22 cellular contexts compared by ENCODE assay signal in the genomic region with DNA sequence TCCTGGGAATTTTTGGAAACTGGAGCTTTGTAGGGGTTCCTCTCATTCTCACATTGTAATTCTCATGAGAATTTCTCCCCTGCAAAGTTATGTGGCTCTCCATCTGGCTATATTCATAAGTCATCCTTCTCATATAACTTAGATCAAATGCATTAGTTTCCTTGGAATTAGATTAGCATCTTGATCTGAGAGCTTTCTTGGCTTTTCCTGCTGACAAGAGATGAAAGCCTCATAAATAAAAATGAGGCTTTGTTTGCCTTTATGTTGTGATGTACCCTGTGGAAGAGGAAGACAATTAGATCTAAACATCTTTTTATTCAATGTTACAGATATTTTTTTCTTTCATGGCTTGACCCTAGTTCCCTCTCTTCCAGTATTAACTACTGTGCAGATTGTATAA.
"Had no signal": no experiment of that assay in that cellular context is flagged by ENCODE, and none has a peak within 500 bp of the region (broad histone marks: within the 10 kb centered on the region; RNA-seq: fewer than 3 reads in every experiment).

No MANE protein-coding gene starts in this region.

- H3K27ac ChIP-seq: colonic mucosa, dorsolateral prefrontal cortex, epithelial cell of prostate, esophagus squamous epithelium, gastrocnemius medialis, heart right ventricle, left lung, lower lobe of right lung had no signal

- ATAC-seq: esophagus mucosa, gastrocnemius medialis, heart right ventricle, left cardiac atrium, left lung, left ventricle myocardium superior, lower lobe of right lung, mucosa of descending colon had no signal

- H3K9me3 ChIP-seq: colonic mucosa, esophagus squamous epithelium, left lung, lower lobe of right lung, mucosa of descending colon had no signal

- H3K4me3 ChIP-seq: colonic mucosa, dorsolateral prefrontal cortex, esophagus squamous epithelium, gastrocnemius medialis, heart right ventricle, left lung, lower lobe of right lung, mucosa of descending colon had no signal

- H3K4me1 ChIP-seq: colonic mucosa, esophagus squamous epithelium, gastrocnemius medialis, heart right ventricle, left lung, lower lobe of right lung had no signal

- H3K36me3 ChIP-seq: colonic mucosa, esophagus squamous epithelium, gastrocnemius medialis, heart right ventricle, left lung, lower lobe of right lung had no signal

- DNase-seq: colonic mucosa; dermis blood vessel endothelial cell; dorsolateral prefrontal cortex; effector CD4-positive, alpha-beta T cell; effector memory CD4-positive, alpha-beta T cell; erythroblast; esophagus squamous epithelium; foreskin fibroblast; foreskin melanocyte; gastrocnemius medialis; glutamatergic neuron; head of caudate nucleus; heart right ventricle; hippocampal formation; left cardiac atrium; left lung; left ventricle myocardium superior; lower lobe of right lung; mesenchymal stem cell; mucosa of descending colon had no signal

- H3K27me3 ChIP-seq: colonic mucosa, esophagus squamous epithelium, gastrocnemius medialis, heart right ventricle, left lung had no signal
